ENCODE assay signal across 16 cellular contexts in the genomic region with DNA sequence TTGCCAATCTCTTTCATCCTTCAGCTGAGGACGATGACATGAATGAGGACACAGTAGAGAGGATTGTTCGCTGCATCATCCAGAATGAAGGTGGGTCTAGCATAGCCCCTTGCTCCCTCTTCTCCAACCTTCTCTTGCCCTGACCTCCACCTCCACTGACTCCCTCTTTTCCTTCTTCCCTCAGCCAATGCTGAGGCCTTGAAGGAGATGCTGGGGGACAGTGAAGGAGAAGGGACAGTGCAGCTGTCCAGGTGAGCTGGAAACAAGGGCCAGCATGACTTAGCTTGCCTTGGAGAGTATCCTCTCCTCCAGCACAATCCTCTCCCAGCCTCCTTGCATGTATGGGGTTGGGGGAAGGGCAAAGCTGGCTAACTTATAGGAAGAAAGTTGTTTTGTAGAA. TPM values are rescaled to one million over a fixed set of nuclear protein-coding genes. Genes with fewer than 3 reads are reported as not detected.
DNase-seq lines count a peak whose midpoint lies in the region; ATAC-seq, FAIRE-seq and TF ChIP-seq lines count a peak whose summit lies in the region.
"Had no signal": no experiment of that assay in that cellular context is flagged by ENCODE, and none has a peak within 500 bp of the region (broad histone marks: within the 10 kb centered on the region; RNA-seq: fewer than 3 reads in every experiment).

No MANE protein-coding gene starts in this region.

- peak overlapping the region; percentile 93 for H3K4me2 ChIP-seq in OCI-LY1 (ENCODE audit: low read length)
- H3K4me2 ChIP-seq in K562 (ENCODE audit: insufficient read depth, low read length), result peak overlapping the region; percentile 100

- H3K9me1 ChIP-seq in K562 (ENCODE audit: control insufficient read depth, insufficient read depth, low read length), result peaks cover 5% of the 10 kb centered on the region

- H3K4me3 Mint-ChIP-seq in activated CD4-positive, alpha-beta T cell treated with anti-CD3 and anti-CD28 coated beads, Interleukin-2, amount 10 ng/mL, durations not matched to agents 24 days and 14 days, result peak overlapping the region; percentile 96
- peak overlapping the region; percentile 77 for H3K4me3 Mint-ChIP-seq in osteocyte (ENCODE audit: unreplicated experiment)

- FAIRE-seq in K562 (lab: Jason Lieb, UNC), result no peak
- FAIRE-seq: bronchial epithelial cell, endothelial cell of umbilical vein had no signal

- peak overlapping the region; percentile 90; the same call in 1 of the 2 replicates for H3K9ac ChIP-seq in OCI-LY1 (ENCODE audit: low read length)
- H3K9ac ChIP-seq in K562 (ENCODE audit: insufficient read depth in 1 of 2, low read depth in 2 of 2, low read length in 2 of 2), result peak overlapping the region; percentile 11 to 88; a peak in 2 of 4 replicates

- H3K9me3 Mint-ChIP-seq in activated CD4-positive, alpha-beta T cell treated with anti-CD3 and anti-CD28 coated beads, Interleukin-2, amount 10 ng/mL, durations not matched to agents 24 days and 14 days, result no peaks in the 10 kb centered on the region
- no peaks in the 10 kb centered on the region for H3K9me3 Mint-ChIP-seq in osteocyte (ENCODE audit: unreplicated experiment)

- H3K36me3 ChIP-seq in OCI-LY1 (ENCODE audit: insufficient read depth, low read length), result peaks cover 44% of the 10 kb centered on the region
- peaks cover 54% of the 10 kb centered on the region for H3K36me3 ChIP-seq in K562 (ENCODE audit: control insufficient read depth, insufficient read depth, low read length)
- peaks cover 0 to 33% (median 14%) of the 10 kb centered on the region in 3 donors for H3K36me3 ChIP-seq in tibial artery
- peaks cover 0 to 41% (median 0%) of the 10 kb centered on the region in 9 donors for H3K36me3 ChIP-seq in heart right ventricle
- H3K36me3 ChIP-seq: ovary, thyroid gland had no signal

- DNase-seq in activated CD4-positive, alpha-beta T cell treated with anti-CD3 and anti-CD28 coated beads, Interleukin-2, amount 10 ng/mL, durations not matched to agents 24 days and 14 days, result no peak
- no peak for DNase-seq in activated CD4-positive, alpha-beta T cell treated with anti-CD3 and anti-CD28 coated beads for 4 hours
- DNase-seq in K562 (ENCODE audit: extremely low read depth in 1 of 4, low spot score in 3 of 4) (no peak), osteocyte (ENCODE audit: extremely low spot score, unreplicated experiment) (no peak), tibial artery (no peak), omental fat pad (ENCODE audit: low spot score) (no peak), heart right ventricle (no peak)
- DNase-seq: ACHN, left ventricle myocardium superior, NCI-H1417 treated with DMSO at 0.1 percent for 48 hours, NCI-H510A treated with DMSO at 0.1 percent for 48 hours, thyroid gland had no signal

- no peak for TF ChIP-seq CTCF in OCI-LY1 (IDR thresholded peaks at IDR 0.05; ENCODE audit: low read length)
- TF ChIP-seq CTCF in K562 (IDR thresholded peaks at IDR 0.05 in 2 of 3, conservative IDR thresholded peaks at IDR 0.05 in 1 of 3; ENCODE audit: insufficient read depth in 2 of 3, low read depth in 1 of 3, low read length in 3 of 3), result no peak
- TF ChIP-seq CTCF in osteocyte (IDR thresholded peaks at IDR 0.05), result no peak
- no peak for TF ChIP-seq CTCF in tibial artery (IDR thresholded peaks at IDR 0.05)
- TF ChIP-seq CTCF in omental fat pad (IDR thresholded peaks at IDR 0.05), result no peak
- TF ChIP-seq CTCF in heart right ventricle (IDR thresholded peaks at IDR 0.05), result no peak

- TF ChIP-seq EP300 in K562 (IDR thresholded peaks at IDR 0.05; ENCODE audit: low read length), result no peak

- H2AFZ ChIP-seq in OCI-LY1 (ENCODE audit: low read length) (no peak overlapping the region), K562 (ENCODE audit: low read depth, low read length) (no peak overlapping the region)

- H3K4me3 ChIP-seq in OCI-LY1 (ENCODE audit: low read depth, low read length, poor library complexity, severe bottlenecking) (peak overlapping the region; percentile 94), K562 (no peak overlapping the region; the same call in 1 of the 2 replicates), tibial artery (no peak overlapping the region), heart right ventricle (no peak overlapping the region)
- H3K4me3 ChIP-seq: ovary had no signal

- intact Hi-C loops in activated CD4-positive, alpha-beta T cell treated with anti-CD3 and anti-CD28 coated beads, Interleukin-2, amount 10 ng/mL, durations not matched to agents 24 days and 14 days (cut with micrococcal nuclease), result loop anchor here (10.0 kb wide), 1 partner anchor 314 kb away; a partner anchor contains a TSS
- intact Hi-C loops in K562 (cut with micrococcal nuclease), result loop anchor here (5.0 kb wide), 1 partner anchor 46 kb away; no protein-coding TSS in a partner anchor
- intact Hi-C loops in tibial artery (cut with DNase I; ENCODE audit: low total_unique reads), result no loop called here
- intact Hi-C loops in heart right ventricle (cut with DNase I), result no loop called here

- CTCF ChIA-PET in K562 (lab: Yijun Ruan, JAX; ENCODE audit: low intra/inter-chr PET ratio), result no interaction called here

- H3K36me3 Mint-ChIP-seq in activated CD4-positive, alpha-beta T cell treated with anti-CD3 and anti-CD28 coated beads, Interleukin-2, amount 10 ng/mL, durations not matched to agents 24 days and 14 days (ENCODE audit: low read depth), result peaks cover 39% of the 10 kb centered on the region
- H3K36me3 Mint-ChIP-seq in osteocyte (ENCODE audit: unreplicated experiment), result peaks cover 6% of the 10 kb centered on the region

- WGBS in K562 (ENCODE audit: insufficient coverage, low coverage, missing lambda C conversion rate), result 91% methylated on average over 2 of the region's 2 CpGs
- 87 to 92% methylated on average over 2 of the region's 2 CpGs for WGBS in heart right ventricle, 2 donors

- POLR2A ChIA-PET in K562 (lab: Yijun Ruan, JAX), result interaction anchor here (1.8 kb wide), 1 partner anchor 13 kb away, joined by 10 read pairs; a partner anchor contains a TSS

- no peaks in the 10 kb centered on the region for H3K9me2 ChIP-seq in OCI-LY1 (ENCODE audit: low read depth, low read length)

- peaks cover 26% of the 10 kb centered on the region for H3K79me2 ChIP-seq in OCI-LY1 (ENCODE audit: insufficient read depth, low read length)
- peaks cover 51% of the 10 kb centered on the region for H3K79me2 ChIP-seq in K562 (ENCODE audit: control insufficient read depth, insufficient read depth, low read length)

- H3K4me1 ChIP-seq in OCI-LY1 (ENCODE audit: insufficient read depth, low read length, severe bottlenecking) (peaks cover 35% of the 10 kb centered on the region), K562 (replicated peaks in 1 of 2; ENCODE audit: control insufficient read depth in 2 of 2, insufficient read depth in 2 of 2, low read length in 2 of 2) (peaks cover 44 to 52% of the 10 kb centered on the region in 2 experiments), tibial artery (peaks cover 0 to 36% (median 28%) of the 10 kb centered on the region in 4 donors), heart right ventricle (peaks cover 7 to 41% (median 31%) of the 10 kb centered on the region in 9 donors)

- H3K27ac ChIP-seq in OCI-LY1 (ENCODE audit: low read depth, low read length, poor library complexity, severe bottlenecking) (peak overlapping the region; percentile 70), K562 (ENCODE audit: extremely low read depth, low read depth, low read length) (no peak overlapping the region; the same call in 1 of the 3 replicates), tibial artery (no peak overlapping the region), heart right ventricle (no peak overlapping the region)
- H3K27ac ChIP-seq: ovary, thyroid gland had no signal

- no peaks in the 10 kb centered on the region for H3F3A ChIP-seq in OCI-LY1 (ENCODE audit: insufficient read depth, low read length)

- TF ChIP-seq POLR2A in K562 (conservative IDR thresholded peaks at IDR 0.05), result no peak

- in situ Hi-C loops in K562 (cut with MboI), result loop anchor here (5.0 kb wide), 1 partner anchor 46 kb away; no protein-coding TSS in a partner anchor

- H3K27me3 Mint-ChIP-seq in activated CD4-positive, alpha-beta T cell treated with anti-CD3 and anti-CD28 coated beads, Interleukin-2, amount 10 ng/mL, durations not matched to agents 24 days and 14 days, result no peaks in the 10 kb centered on the region
- H3K27me3 Mint-ChIP-seq in osteocyte (ENCODE audit: unreplicated experiment), result no peaks in the 10 kb centered on the region

- H3K9me3 ChIP-seq in OCI-LY1 (ENCODE audit: low read length) (no peaks in the 10 kb centered on the region), K562 (replicated peaks; ENCODE audit: control insufficient read depth, insufficient read depth, low read depth, low read length) (no peaks in the 10 kb centered on the region), tibial artery (no peaks in the 10 kb centered on the region), heart right ventricle (no peaks in the 10 kb centered on the region)
- H3K9me3 ChIP-seq: ovary, thyroid gland had no signal

- H3K27me3 ChIP-seq in OCI-LY1 (ENCODE audit: insufficient read depth, low read length), result no peaks in the 10 kb centered on the region
- H3K27me3 ChIP-seq in K562 (ENCODE audit: control insufficient read depth in 2 of 2, insufficient read depth in 2 of 2, low read length in 2 of 2), result no peaks in the 10 kb centered on the region
- peaks cover 0 to 5% of the 10 kb centered on the region in 2 donors for H3K27me3 ChIP-seq in tibial artery
- H3K27me3 ChIP-seq in heart right ventricle, result peaks cover 0 to 3% (median 0%) of the 10 kb centered on the region in 7 donors
- H3K27me3 ChIP-seq: ovary, thyroid gland had no signal

- peaks cover 42% of the 10 kb centered on the region for H3K4me1 Mint-ChIP-seq in activated CD4-positive, alpha-beta T cell treated with anti-CD3 and anti-CD28 coated beads, Interleukin-2, amount 10 ng/mL, durations not matched to agents 24 days and 14 days
- H3K4me1 Mint-ChIP-seq in osteocyte (ENCODE audit: unreplicated experiment), result peaks cover 23% of the 10 kb centered on the region

- no peaks in the 10 kb centered on the region for H4K20me1 ChIP-seq in OCI-LY1 (ENCODE audit: insufficient read depth, low read length)
- peaks cover 12% of the 10 kb centered on the region; the same call in 1 of the 2 replicates for H4K20me1 ChIP-seq in K562 (replicated peaks; ENCODE audit: control insufficient read depth, insufficient read depth, low read length)

- ATAC-seq in K562 (no peak), omental fat pad (ENCODE audit: low FRiP score) (no peak), heart right ventricle (no peak)

- no TSS peak for BruUV-seq in K562 (replicated peaks; lab: Mats Ljungman, UMichigan)

- TF ChIP-seq RAD21 in K562 (CRISPR knock-in tag; conservative IDR thresholded peaks at IDR 0.05 in 1 of 2, IDR thresholded peaks at IDR 0.05 in 1 of 2), result no peak

- H3K27ac Mint-ChIP-seq in activated CD4-positive, alpha-beta T cell treated with anti-CD3 and anti-CD28 coated beads, Interleukin-2, amount 10 ng/mL, durations not matched to agents 24 days and 14 days, result peak overlapping the region; percentile 92
- H3K27ac Mint-ChIP-seq in osteocyte (ENCODE audit: unreplicated experiment), result no peak overlapping the region

RNA-seq across cellular contexts. Expression of a gene that starts 2.0 kb away (rescaled TPM):
- 24.1 TPM in 2 replicates for total RNA-seq in activated CD4-positive, alpha-beta T cell treated with anti-CD3 and anti-CD28 coated beads, Interleukin-2, amount 10 ng/mL, durations not matched to agents 24 days and 14 days
- 14.3 and 44.8 TPM in 2 replicates for total RNA-seq in K562 (2011; cell fraction: chromatin; rRNA removed; ENCODE audit: low replicate concordance)
- total RNA-seq in K562 (2011; cell fraction: nucleolus; rRNA removed), result 46.6 and 54.9 TPM in 2 replicates
- total RNA-seq in K562 (2011; cell fraction: nucleoplasm; rRNA removed), result 22.9 and 26.5 TPM in 2 replicates
- total RNA-seq in K562 (2014; rRNA removed) (30.7 and 35.5 TPM in 2 replicates), K562 (2014; rRNA removed; fragmentation: Illumina TruSeq; extraction: Trizol) (5.0 and 7.0 TPM in 2 replicates), K562 (2015; rRNA removed; fragmentation: Illumina TruSeq; extraction: Trizol) (14.1 and 14.3 TPM in 2 replicates), K562 (2021) (22.9 and 23.3 TPM in 2 replicates), osteocyte (5.4 and 6.1 TPM in 2 replicates), omental fat pad (1 to 10 TPM; 1.0 to 4.3 (median 2.9) TPM), heart right ventricle (1 to 10 TPM in 2 of 10 donors, under 1 TPM in 8; 0.33 to 1.3 (median 0.51) TPM)
- polyA plus RNA-seq in K562 (2011; rRNA removed) (17.4 and 17.9 TPM in 2 replicates), K562 (2014; fragmentation: Illumina TruSeq; extraction: Trizol) (13.3 and 19.8 TPM in 2 replicates), K562 (2014; fragmentation: Nextera tagmentation; extraction: Ambion mirVana) (under 1 TPM; 0.06 to 0.76 TPM), K562 (2014; rRNA removed) (33.8 and 36.0 TPM in 2 replicates), heart right ventricle (1 to 10 TPM; 2.6 to 3.2 TPM)
- 15.7 and 32.1 TPM in 2 replicates for polyA plus RNA-seq in K562 (2011; cell fraction: cytosol; rRNA removed)
- 65.3 and 140 TPM in 2 replicates for polyA plus RNA-seq in K562 (2011; cell fraction: nucleus; rRNA removed)
- polyA plus RNA-seq in K562 (2012), result 4.8 and 10.5 TPM in 2 replicates
- polyA minus RNA-seq in K562 (2011; rRNA and poly(A)+ RNA removed), result 6.0 and 11.9 TPM in 2 replicates
- 7.4 and 8.4 TPM in 2 replicates for polyA minus RNA-seq in K562 (2011; cell fraction: cytosol; rRNA and poly(A)+ RNA removed)
- polyA minus RNA-seq in K562 (2011; cell fraction: nucleus; rRNA and poly(A)+ RNA removed), result 18.0 and 23.8 TPM in 2 replicates

RNA-seq across cellular contexts. Expression of a gene that starts 2.1 kb away (rescaled TPM):
- 88.1 and 92.3 TPM in 2 replicates for total RNA-seq in activated CD4-positive, alpha-beta T cell treated with anti-CD3 and anti-CD28 coated beads, Interleukin-2, amount 10 ng/mL, durations not matched to agents 24 days and 14 days
- total RNA-seq in K562 (2011; cell fraction: chromatin; rRNA removed; ENCODE audit: low replicate concordance), result 380 and 433 TPM in 2 replicates
- total RNA-seq in K562 (2011; cell fraction: nucleolus; rRNA removed), result 249 and 274 TPM in 2 replicates
- total RNA-seq in K562 (2011; cell fraction: nucleoplasm; rRNA removed), result 332 and 388 TPM in 2 replicates
- total RNA-seq in K562 (2014; rRNA removed) (111 and 160 TPM in 2 replicates), K562 (2014; rRNA removed; fragmentation: Illumina TruSeq; extraction: Trizol) (118 and 129 TPM in 2 replicates), K562 (2015; rRNA removed; fragmentation: Illumina TruSeq; extraction: Trizol) (116 and 130 TPM in 2 replicates), K562 (2021) (114 and 119 TPM in 2 replicates), osteocyte (62.1 and 67.9 TPM in 2 replicates), omental fat pad (10 to 100 TPM; 31.5 to 50.6 (median 38.5) TPM), heart right ventricle (10 to 100 TPM; 30.9 to 43.0 (median 32.7) TPM)
- polyA plus RNA-seq in K562 (2011; rRNA removed) (190 and 191 TPM in 2 replicates), K562 (2014; fragmentation: Illumina TruSeq; extraction: Trizol) (144 and 153 TPM in 2 replicates), K562 (2014; fragmentation: Nextera tagmentation; extraction: Ambion mirVana) (100 to 1,000 TPM in 1 of 2 experiments, 10 to 100 TPM in 1; 89.7 to 107 TPM), K562 (2014; rRNA removed) (120 and 137 TPM in 2 replicates), heart right ventricle (10 to 100 TPM; 27.7 to 38.2 TPM)
- 207 and 230 TPM in 2 replicates for polyA plus RNA-seq in K562 (2011; cell fraction: cytosol; rRNA removed)
- 365 and 426 TPM in 2 replicates for polyA plus RNA-seq in K562 (2011; cell fraction: nucleus; rRNA removed)
- 77.6 and 93.4 TPM in 2 replicates for polyA plus RNA-seq in K562 (2012)
- 136 and 147 TPM in 2 replicates for polyA minus RNA-seq in K562 (2011; rRNA and poly(A)+ RNA removed)
- polyA minus RNA-seq in K562 (2011; cell fraction: cytosol; rRNA and poly(A)+ RNA removed), result 73.0 and 87.2 TPM in 2 replicates
- 80.6 and 114 TPM in 2 replicates for polyA minus RNA-seq in K562 (2011; cell fraction: nucleus; rRNA and poly(A)+ RNA removed)

RNA-seq across cellular contexts. Expression of a gene that starts 12.4 kb away (rescaled TPM):
- total RNA-seq in activated CD4-positive, alpha-beta T cell treated with anti-CD3 and anti-CD28 coated beads, Interleukin-2, amount 10 ng/mL, durations not matched to agents 24 days and 14 days, result 33.1 and 34.5 TPM in 2 replicates
- total RNA-seq in K562 (2011; cell fraction: chromatin; rRNA removed; ENCODE audit: low replicate concordance), result 160 and 307 TPM in 2 replicates
- 128 and 139 TPM in 2 replicates for total RNA-seq in K562 (2011; cell fraction: nucleolus; rRNA removed)
- total RNA-seq in K562 (2011; cell fraction: nucleoplasm; rRNA removed), result 143 and 150 TPM in 2 replicates
- 19.2 and 20.6 TPM in 2 replicates for total RNA-seq in K562 (2014; rRNA removed)
- 7.0 and 7.9 TPM in 2 replicates for total RNA-seq in K562 (2014; rRNA removed; fragmentation: Illumina TruSeq; extraction: Trizol)
- 12.9 and 13.7 TPM in 2 replicates for total RNA-seq in K562 (2015; rRNA removed; fragmentation: Illumina TruSeq; extraction: Trizol)
- 19.2 and 26.5 TPM in 2 replicates for total RNA-seq in K562 (2021)
- polyA plus RNA-seq in K562 (2011; rRNA removed), result 24.8 and 36.2 TPM in 2 replicates
- polyA plus RNA-seq in K562 (2011; cell fraction: cytosol; rRNA removed), result 11.3 and 18.8 TPM in 2 replicates
- polyA plus RNA-seq in K562 (2011; cell fraction: nucleus; rRNA removed), result 300 and 346 TPM in 2 replicates
- polyA plus RNA-seq in K562 (2012), result 16.4 and 35.9 TPM in 2 replicates
- 13.6 and 20.6 TPM in 2 replicates for polyA plus RNA-seq in K562 (2014; fragmentation: Illumina TruSeq; extraction: Trizol)
- polyA plus RNA-seq in K562 (2014; fragmentation: Nextera tagmentation; extraction: Ambion mirVana), result under 1 TPM; 0.35 to 0.84 TPM
- polyA plus RNA-seq in K562 (2014; rRNA removed), result 28.6 and 37.5 TPM in 2 replicates
- polyA minus RNA-seq in K562 (2011; rRNA and poly(A)+ RNA removed), result 7.8 and 12.4 TPM in 2 replicates
- 12.8 and 13.1 TPM in 2 replicates for polyA minus RNA-seq in K562 (2011; cell fraction: cytosol; rRNA and poly(A)+ RNA removed)
- polyA minus RNA-seq in K562 (2011; cell fraction: nucleus; rRNA and poly(A)+ RNA removed), result 43.8 and 62.2 TPM in 2 replicates
- 23.2 and 28.6 TPM in 2 replicates for total RNA-seq in osteocyte
- total RNA-seq in omental fat pad, result 10 to 100 TPM; 11.2 to 19.7 (median 15.5) TPM
- 1 to 10 TPM; 1.2 to 6.5 (median 2.6) TPM for total RNA-seq in heart right ventricle
- 1 to 10 TPM; 2.9 to 6.8 TPM for polyA plus RNA-seq in heart right ventricle

RNA-seq across cellular contexts. Expression of a gene that starts 20.0 kb away (rescaled TPM):
- total RNA-seq in activated CD4-positive, alpha-beta T cell treated with anti-CD3 and anti-CD28 coated beads, Interleukin-2, amount 10 ng/mL, durations not matched to agents 24 days and 14 days, result 225 and 232 TPM in 2 replicates
- 295 and 514 TPM in 2 replicates for total RNA-seq in K562 (2011; cell fraction: chromatin; rRNA removed; ENCODE audit: low replicate concordance)
- total RNA-seq in K562 (2011; cell fraction: nucleolus; rRNA removed), result 151 and 162 TPM in 2 replicates
- 271 and 317 TPM in 2 replicates for total RNA-seq in K562 (2011; cell fraction: nucleoplasm; rRNA removed)
- total RNA-seq in K562 (2014; rRNA removed), result 90.1 and 91.4 TPM in 2 replicates
- total RNA-seq in K562 (2014; rRNA removed; fragmentation: Illumina TruSeq; extraction: Trizol), result 73.7 and 84.9 TPM in 2 replicates
- total RNA-seq in K562 (2015; rRNA removed; fragmentation: Illumina TruSeq; extraction: Trizol), result 60.8 and 68.0 TPM in 2 replicates
- total RNA-seq in K562 (2021), result 268 and 328 TPM in 2 replicates
- 146 and 159 TPM in 2 replicates for polyA plus RNA-seq in K562 (2011; rRNA removed)
- 137 TPM in 2 replicates for polyA plus RNA-seq in K562 (2011; cell fraction: cytosol; rRNA removed)
- polyA plus RNA-seq in K562 (2011; cell fraction: nucleus; rRNA removed), result 325 and 501 TPM in 2 replicates
- polyA plus RNA-seq in K562 (2012), result 172 and 199 TPM in 2 replicates
- 261 and 291 TPM in 2 replicates for polyA plus RNA-seq in K562 (2014; fragmentation: Illumina TruSeq; extraction: Trizol)
- polyA plus RNA-seq in K562 (2014; fragmentation: Nextera tagmentation; extraction: Ambion mirVana), result 10 to 100 TPM; 75.8 to 97.8 TPM
- polyA plus RNA-seq in K562 (2014; rRNA removed), result 131 and 168 TPM in 2 replicates
- polyA minus RNA-seq in K562 (2011; rRNA and poly(A)+ RNA removed), result 279 and 286 TPM in 2 replicates
- polyA minus RNA-seq in K562 (2011; cell fraction: cytosol; rRNA and poly(A)+ RNA removed), result 184 and 249 TPM in 2 replicates
- polyA minus RNA-seq in K562 (2011; cell fraction: nucleus; rRNA and poly(A)+ RNA removed), result 108 and 288 TPM in 2 replicates
- 50.9 and 52.1 TPM in 2 replicates for total RNA-seq in osteocyte
- 10 to 100 TPM; 35.5 to 93.2 (median 47.9) TPM for total RNA-seq in omental fat pad
- total RNA-seq in heart right ventricle, result 10 to 100 TPM; 27.3 to 93.2 (median 46.9) TPM
- 10 to 100 TPM; 28.4 to 48.6 TPM for polyA plus RNA-seq in heart right ventricle

RNA-seq across cellular contexts. Expression of a gene that starts 43.3 kb away (rescaled TPM):
- total RNA-seq in activated CD4-positive, alpha-beta T cell treated with anti-CD3 and anti-CD28 coated beads, Interleukin-2, amount 10 ng/mL, durations not matched to agents 24 days and 14 days, result 9.2 and 10.9 TPM in 2 replicates
- total RNA-seq in K562 (2011; cell fraction: chromatin; rRNA removed; ENCODE audit: low replicate concordance), result 9.6 and 29.6 TPM in 2 replicates
- total RNA-seq in K562 (2011; cell fraction: nucleolus; rRNA removed), result 10.7 and 13.7 TPM in 2 replicates
- total RNA-seq in K562 (2011; cell fraction: nucleoplasm; rRNA removed), result 8.9 and 9.9 TPM in 2 replicates
- total RNA-seq in K562 (2014; rRNA removed) (6.4 and 8.6 TPM in 2 replicates), K562 (2014; rRNA removed; fragmentation: Illumina TruSeq; extraction: Trizol) (5.1 and 5.2 TPM in 2 replicates), K562 (2015; rRNA removed; fragmentation: Illumina TruSeq; extraction: Trizol) (7.1 and 7.5 TPM in 2 replicates), K562 (2021) (23.3 and 25.7 TPM in 2 replicates), osteocyte (1.3 and 2.0 TPM in 2 replicates), omental fat pad (10 to 100 TPM in 1 of 4 donors, 1 to 10 TPM in 3; 2.6 to 36.1 (median 9.1) TPM), heart right ventricle (10 to 100 TPM; 10.8 to 21.9 (median 13.4) TPM)
- polyA plus RNA-seq in K562 (2011; rRNA removed) (6.1 and 7.0 TPM in 2 replicates), K562 (2014; fragmentation: Illumina TruSeq; extraction: Trizol) (16.6 and 16.8 TPM in 2 replicates), K562 (2014; fragmentation: Nextera tagmentation; extraction: Ambion mirVana) (1 to 10 TPM in 1 of 2 experiments, under 1 TPM in 1; 0.83 to 1.4 TPM), K562 (2014; rRNA removed) (14.8 and 16.7 TPM in 2 replicates), heart right ventricle (10 to 100 TPM; 13.7 to 27.3 TPM)
- 5.5 and 7.0 TPM in 2 replicates for polyA plus RNA-seq in K562 (2011; cell fraction: cytosol; rRNA removed)
- polyA plus RNA-seq in K562 (2011; cell fraction: nucleus; rRNA removed), result 37.6 and 59.0 TPM in 2 replicates
- polyA plus RNA-seq in K562 (2012), result 13.9 and 21.4 TPM in 2 replicates
- polyA minus RNA-seq in K562 (2011; rRNA and poly(A)+ RNA removed), result 4.6 and 5.1 TPM in 2 replicates
- 7.0 and 8.1 TPM in 2 replicates for polyA minus RNA-seq in K562 (2011; cell fraction: cytosol; rRNA and poly(A)+ RNA removed)
- polyA minus RNA-seq in K562 (2011; cell fraction: nucleus; rRNA and poly(A)+ RNA removed), result 9.8 and 11.7 TPM in 2 replicates

Comparison
In these comparisons a context has a peak if more than half of its experiments do, and no peak if none do; other contexts are left out.
1. intact Hi-C loops: an anchor here in activated CD4-positive, alpha-beta T cell treated with anti-CD3 and anti-CD28 coated beads, Interleukin-2, amount 10 ng/mL, durations not matched to agents 24 days and 14 days (10.0 kb wide) and K562 (5.0 kb wide); none called in tibial artery and heart right ventricle.